ENCODE assay signal across 8 cellular contexts in genomic region chr4:155953151-155954117, GRCh38. TPM values are rescaled to one million over a fixed set of nuclear protein-coding genes. Genes with fewer than 3 reads are reported as not detected.
DNase-seq lines count a peak whose midpoint lies in the region; ATAC-seq and TF ChIP-seq lines count a peak whose summit lies in the region.

TSS of gene CTSO (minus strand) at chr4:155953866. CDS start at chr4:155953847, 19 bp downstream.

- H3K27ac ChIP-seq in neutrophil (peak within 1 kb of the TSS; percentile 42), substantia nigra (ENCODE audit: low read depth, low read length, poor library complexity, severe bottlenecking) (peak within 1 kb of the TSS; percentile 97)

- ATAC-seq in GM21717 (IDR thresholded peaks at IDR 0.05; ENCODE audit: unreplicated experiment) = peak; percentile 98

- peak; percentile 66 for DNase-seq in Daoy (ENCODE audit: low read depth)
- DNase-seq in KG1 (lab: John Stamatoyannopoulos, UW) = peak; percentile 38
- DNase-seq in SHP77 (lab: John Stamatoyannopoulos, UW) = peak; percentile 19 to 54
- DNase-seq in activated naive CD4-positive, alpha-beta T cell (lab: John Stamatoyannopoulos, UW) = peak; percentile 20 to 75 (median 50)
- DNase-seq in foreskin melanocyte = peak; percentile 82
- peak; percentile 4 to 86 (median 70) for DNase-seq in substantia nigra (lab: John Stamatoyannopoulos, UW)

- H3K9me3 ChIP-seq in neutrophil = no peaks in the 10 kb centered on the region

- peaks cover 7% of the 10 kb centered on the region for H3K27me3 ChIP-seq in neutrophil

- no peak for TF ChIP-seq CTCF in neutrophil (IDR thresholded peaks at IDR 0.05)

- no peaks in the 10 kb centered on the region for H3K36me3 ChIP-seq in neutrophil

- peak within 1 kb of the TSS; percentile 62 to 67 for H3K4me3 ChIP-seq in neutrophil (ENCODE audit: low read depth in 1 of 2, low read length in 1 of 2)

- peaks cover 0 to 3% of the 10 kb centered on the region in 2 experiments for H3K4me1 ChIP-seq in neutrophil (ENCODE audit: control insufficient read depth in 1 of 2, insufficient read depth in 1 of 2, low read depth in 1 of 2, low read length in 1 of 2)

RNA-seq across cellular contexts. Expression of gene CTSO, which starts in this region (rescaled TPM):
- 1.3 and 2.2 TPM in 2 replicates for total RNA-seq in Daoy (2014; rRNA removed; shearing (Covaris generic))

Comparison
In these comparisons a context has a peak if more than half of its experiments do, and no peak if none do; other contexts are left out.
1. Peak in every context shown above with its lines: DNase-seq, ATAC-seq, H3K4me3 ChIP-seq and H3K27ac ChIP-seq.